In genomic region chr20:29689411-29690225, GRCh38 we compare ENCODE assay signal across 9 cellular contexts.
DNase-seq lines count a peak whose midpoint lies in the region; ATAC-seq and TF ChIP-seq lines count a peak whose summit lies in the region.
"Had no signal": no experiment of that assay in that cellular context is flagged by ENCODE, and none has a peak within 500 bp of the region (broad histone marks: within the 10 kb centered on the region; RNA-seq: fewer than 3 reads in every experiment).

No MANE protein-coding gene starts in this region.

- no peaks in the 10 kb centered on the region for H3K4me1 ChIP-seq in HAP-1

- no peak for ATAC-seq in HG02884 (IDR thresholded peaks at IDR 0.05; ENCODE audit: unreplicated experiment)

- no peak overlapping the region for H3K4me3 ChIP-seq in WERI-Rb-1 (ENCODE audit: low read depth, low read length)
- no peak overlapping the region for H3K4me3 ChIP-seq in HAP-1

- peak; percentile 37 for DNase-seq in NCI-H1092 (lab: John Stamatoyannopoulos, UW)
- peak; percentile 41 for DNase-seq in WERI-Rb-1
- peak; percentile 0 for DNase-seq in inferior parietal cortex (ENCODE audit: extremely low spot score)
- no peak for DNase-seq in HAP-1 (ENCODE audit: low spot score in 2 of 2)
- DNase-seq in superior temporal gyrus (ENCODE audit: extremely low spot score) = no peak
- DNase-seq in NCI-H2107 treated with DMSO at 0.1 percent for 48 hours (lab: John Stamatoyannopoulos, UW; ENCODE audit: unreplicated experiment) = no peak
- DNase-seq: HCEC 1CT had no signal

- no peaks in the 10 kb centered on the region for H3K36me3 ChIP-seq in WERI-Rb-1
- H3K36me3 ChIP-seq in HAP-1 (replicated peaks) = no peaks in the 10 kb centered on the region

- peak overlapping the region; percentile 49 for H3K27ac ChIP-seq in C4-2B
- no peak overlapping the region for H3K27ac ChIP-seq in WERI-Rb-1

- in situ Hi-C loops in HAP-1 (cut with MboI; ENCODE audit: low sequenced_read_pairs) = no loop called here

- H3K9me3 ChIP-seq in WERI-Rb-1 (ENCODE audit: severe bottlenecking) = peaks cover 2% of the 10 kb centered on the region
- no peaks in the 10 kb centered on the region for H3K9me3 ChIP-seq in HAP-1

- H3K27me3 ChIP-seq in WERI-Rb-1 (ENCODE audit: insufficient read depth, low read depth, severe bottlenecking) = peaks cover 28% of the 10 kb centered on the region
- no peaks in the 10 kb centered on the region for H3K27me3 ChIP-seq in HAP-1 (ENCODE audit: low read depth)

- TF ChIP-seq CTCF in C4-2B (conservative IDR thresholded peaks at IDR 0.05) = no peak
- no peak for TF ChIP-seq CTCF in WERI-Rb-1 (IDR thresholded peaks at IDR 0.05; ENCODE audit: low read depth, low read length)

Comparison
In these comparisons a context has a peak if more than half of its experiments do, and no peak if none do; other contexts are left out.
1. DNase-seq: peak in NCI-H1092 (single experiment), WERI-Rb-1 (single experiment) and inferior parietal cortex (single experiment); none in HAP-1 (0 of 2), superior temporal gyrus (single experiment) and NCI-H2107 treated with DMSO at 0.1 percent for 48 hours (single experiment).